ENCODE assay signal across 23 cellular contexts in the genomic region with DNA sequence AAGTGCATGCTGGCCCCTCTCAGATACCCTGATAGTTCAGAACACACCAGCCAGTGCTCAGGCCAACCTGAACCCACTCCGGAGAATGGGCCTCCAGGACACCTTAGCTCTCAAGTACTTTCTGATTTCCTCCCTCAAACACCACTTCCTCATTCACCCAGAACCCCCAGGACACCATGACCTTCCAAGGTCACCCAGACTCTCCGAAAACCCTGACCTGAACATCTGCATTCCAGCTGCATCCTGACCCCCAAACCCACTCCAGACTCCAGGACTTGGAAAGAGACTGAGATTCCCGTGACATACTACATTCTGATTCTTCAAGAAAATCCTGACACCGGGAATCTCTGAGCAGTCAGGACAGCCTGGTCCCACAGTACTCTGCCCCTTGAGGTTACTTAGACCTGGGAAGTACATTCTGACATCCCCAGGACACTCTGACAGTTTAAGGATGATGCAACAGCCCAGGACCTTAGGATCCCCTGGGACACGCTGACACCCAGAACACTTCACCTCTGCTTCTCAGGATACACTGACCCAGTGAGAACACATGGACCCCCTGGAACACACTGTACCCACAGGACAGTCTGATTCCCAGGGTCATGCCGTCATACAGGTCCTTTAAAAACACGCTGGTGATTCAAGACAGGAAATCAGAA. TPM values are rescaled to one million over a fixed set of nuclear protein-coding genes. Genes with fewer than 3 reads are reported as not detected.
"Had no signal": no experiment of that assay in that cellular context is flagged by ENCODE, and none has a peak within 500 bp of the region (broad histone marks: within the 10 kb centered on the region; RNA-seq: fewer than 3 reads in every experiment).

No MANE protein-coding gene starts in this region.

- DNase-seq: activated CD4-positive, alpha-beta T cell treated with anti-CD3 and anti-CD28 coated beads, Interleukin-2, amount 50 U/mL, for 48 hours; activated CD8-positive, alpha-beta memory T cell treated with anti-CD3 and anti-CD28 coated beads, Interleukin-2, amount 50 U/mL, for 48 hours; activated effector memory CD4-positive, alpha-beta T cell treated with Interleukin-2 at 50 U/mL for 16 hours; activated naive CD4-positive, alpha-beta T cell treated with anti-CD3 and anti-CD28 coated beads, Interleukin-2, amount 10 ng/mL, durations not matched to agents 7 days and 5 days; activated T-cell treated with anti-CD3 and anti-CD28 coated beads, Interleukin-2, amount 50 U/mL, for 48 hours; effector CD4-positive, alpha-beta T cell; kidney glomerular epithelial cell; left ventricle myocardium inferior; naive thymus-derived CD8-positive, alpha-beta T cell; pancreas; psoas muscle; right cardiac atrium; stimulated activated CD4-positive, alpha-beta T cell treated with anti-CD3 and anti-CD28 coated beads, Interleukin-4, amount 100 ng/mL, for 4 hours; substantia nigra; thyroid gland; upper lobe of right lung had no signal

- ATAC-seq: naive thymus-derived CD8-positive, alpha-beta T cell; pancreas; psoas muscle; right cardiac atrium; upper lobe of right lung had no signal

- H3K4me3 ChIP-seq: left ventricle myocardium inferior, pancreas, psoas muscle, thyroid gland, upper lobe of right lung had no signal

- H3K27me3 ChIP-seq: pancreas, thyroid gland had no signal

- H3K4me1 ChIP-seq: left ventricle myocardium inferior, pancreas, psoas muscle, thyroid gland, upper lobe of right lung had no signal

- FAIRE-seq: endometrium, pancreas had no signal

- H3K36me3 ChIP-seq: left ventricle myocardium inferior, pancreas, thyroid gland, upper lobe of right lung had no signal

- H3K27ac ChIP-seq: left ventricle myocardium inferior, pancreas, psoas muscle, thyroid gland, upper lobe of right lung had no signal

- H3K9me3 ChIP-seq: left ventricle myocardium inferior, pancreas, psoas muscle, thyroid gland, upper lobe of right lung had no signal

RNA-seq across cellular contexts. Expression of a gene that starts 0.7 kb away (rescaled TPM):
- total RNA-seq: activated CD8-positive, alpha-beta memory T cell treated with anti-CD3 and anti-CD28 coated beads for 36 hours; cardiac septum; chondrocyte; left ventricle myocardium inferior; lung microvascular endothelial cell; naive thymus-derived CD8-positive, alpha-beta T cell; pancreas; psoas muscle; right cardiac atrium; T-helper 2 cell treated with Interferon-gamma antibody and Interleukin-4, amounts not matched to agents 100 ng/mL and 5 ng/mL, for 36 hours; thyroid gland; upper lobe of right lung had no signal
- polyA plus RNA-seq: esophagus; naive thymus-derived CD8-positive, alpha-beta T cell; pancreas; psoas muscle; right cardiac atrium had no signal
